ENCODE assay signal across 7 cellular contexts in genomic region chr6:53651149-53651763, GRCh38. TPM values are rescaled to one million over a fixed set of nuclear protein-coding genes. Genes with fewer than 3 reads are reported as not detected.
DNase-seq lines count a peak whose midpoint lies in the region; ATAC-seq and TF ChIP-seq lines count a peak whose summit lies in the region.

No MANE protein-coding gene starts in this region.

- H3K9ac ChIP-seq in liver (ENCODE audit: low read depth in 1 of 2, low read length in 2 of 2), result peak overlapping the region; percentile 70 to 80

- no peaks in the 10 kb centered on the region for H3K9me3 ChIP-seq in liver (ENCODE audit: control insufficient read depth in 4 of 4, low read length in 3 of 4)

- H3K36me3 ChIP-seq in liver (ENCODE audit: control insufficient read depth in 4 of 4, insufficient read depth in 3 of 4, low read depth in 1 of 4, low read length in 3 of 4), result no peaks in the 10 kb centered on the region

- peak overlapping the region; percentile 60 to 99 (median 69) for H3K4me3 ChIP-seq in liver (ENCODE audit: low read depth in 1 of 3, low read length in 3 of 3)

- H3K27ac ChIP-seq in liver (ENCODE audit: low read depth in 1 of 2, low read length in 2 of 2), result peak overlapping the region; percentile 77 to 94

- WGBS in liver, result 1% methylated on average over 26 of the region's 26 CpGs

- ATAC-seq in GM18498 (IDR thresholded peaks at IDR 0.05; ENCODE audit: unreplicated experiment) (peak; percentile 41), HG03097 (IDR thresholded peaks at IDR 0.05; ENCODE audit: low FRiP score, unreplicated experiment) (peak; percentile 6)

- H3K27me3 ChIP-seq in liver (ENCODE audit: control insufficient read depth in 4 of 4, insufficient read depth in 4 of 4, low read length in 3 of 4), result no peaks in the 10 kb centered on the region

- peak; percentile 86 to 89 for TF ChIP-seq RAD21 in liver (IDR thresholded peaks at IDR 0.05)

- DNase-seq in NCI-H345 treated with DMSO at 0.1 percent for 48 hours (lab: John Stamatoyannopoulos, UW; ENCODE audit: unreplicated experiment) (peak; percentile 85), dedifferentiated amniotic fluid mesenchymal stem cell (ENCODE audit: extremely low spot score) (peak; percentile 87)
- DNase-seq in activated CD4-positive, alpha-beta T cell treated with anti-CD3 and anti-CD28 coated beads for 1 hour, result peak; percentile 46
- DNase-seq in stimulated activated CD4-positive, alpha-beta T cell treated with anti-CD3 and anti-CD28 coated beads, Interleukin-4, amount 100 ng/mL, for 24 hours, result peak; percentile 76

- H3K4me1 ChIP-seq in liver (ENCODE audit: control insufficient read depth in 4 of 4, insufficient read depth in 4 of 4, low read length in 3 of 4), result peaks cover 0 to 22% (median 16%) of the 10 kb centered on the region in 4 donors

- peak; percentile 65 for TF ChIP-seq CTCF in liver (IDR thresholded peaks at IDR 0.05; ENCODE audit: low read depth, low read length, missing input control)

TF ChIP-seq in liver, 16 proteins besides CTCF, POLR2A, EP300 and RAD21:
- TF ChIP-seq GABPA (IDR thresholded peaks at IDR 0.05 in 1 of 2, conservative IDR thresholded peaks at IDR 0.05 in 1 of 2) (no peak), JUND (IDR thresholded peaks at IDR 0.05) (no peak), YY1 (IDR thresholded peaks at IDR 0.05) (peak; percentile 39), HNF4A (conservative IDR thresholded peaks at IDR 0.05) (peak in 1 of 2 donors; percentile 20), HNF4G (IDR thresholded peaks at IDR 0.05) (no peak), REST (IDR thresholded peaks at IDR 0.05) (no peak), FOXA1 (IDR thresholded peaks at IDR 0.05) (no peak), ZBTB33 (IDR thresholded peaks at IDR 0.05) (no peak), EGR1 (IDR thresholded peaks at IDR 0.05; ENCODE audit: low read depth in 2 of 2) (no peak), SP1 (IDR thresholded peaks at IDR 0.05) (no peak), MAX (IDR thresholded peaks at IDR 0.05) (peak; percentile 39), NR2F2 (IDR thresholded peaks at IDR 0.05) (no peak), RXRA (IDR thresholded peaks at IDR 0.05) (peak; percentile 26 to 35), TAF1 (conservative IDR thresholded peaks at IDR 0.05) (peak; percentile 23), ATF3 (IDR thresholded peaks at IDR 0.05) (peak; percentile 27), FOXA2 (IDR thresholded peaks at IDR 0.05) (no peak)

RNA-seq across cellular contexts. Expression of gene KLHL31, which starts 14.3 kb away (rescaled TPM):
- under 1 TPM; 0.59 to 0.65 TPM for total RNA-seq in liver
- under 1 TPM; 0.08 to 0.32 TPM for polyA plus RNA-seq in liver

Comparison
In these comparisons a context has a peak if more than half of its experiments do, and no peak if none do; other contexts are left out.
1. Peak in every context shown above with its lines: DNase-seq, ATAC-seq, H3K4me3 ChIP-seq and H3K27ac ChIP-seq.